Comparison of ENCODE assay signal across 16 cellular contexts in the genomic region with DNA sequence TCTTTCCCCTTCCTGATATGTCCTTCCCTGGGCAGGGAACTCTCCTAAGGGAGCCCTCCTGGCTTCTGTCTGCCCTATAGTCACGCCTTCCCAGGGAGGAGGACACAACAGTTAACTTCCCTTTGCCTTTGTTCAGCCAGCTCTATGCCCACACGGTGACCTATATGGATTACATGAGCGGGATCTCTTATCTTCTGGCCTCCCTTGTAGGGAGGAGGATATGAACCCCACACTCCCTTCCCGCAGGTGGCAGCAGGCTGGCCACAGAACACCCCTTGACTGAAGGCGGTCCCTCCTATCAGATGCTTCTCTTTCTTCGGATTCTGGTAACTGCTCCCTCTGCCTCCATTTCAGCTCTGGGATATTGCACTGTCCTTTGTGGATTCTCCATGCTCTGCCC.
DNase-seq lines count a peak whose midpoint lies in the region; ATAC-seq, FAIRE-seq and TF ChIP-seq lines count a peak whose summit lies in the region.
"Had no signal": no experiment of that assay in that cellular context is flagged by ENCODE, and none has a peak within 500 bp of the region (broad histone marks: within the 10 kb centered on the region; RNA-seq: fewer than 3 reads in every experiment).

No MANE protein-coding gene starts in this region.

- intact Hi-C loops in kidney (cut with DNase I) = no loop called here

- CTCF ChIA-PET in AG04450 (lab: Charles Lee) = interaction anchor here (1.6 kb wide), 1 partner anchor 174 kb away, joined by 5 read pairs; the partner anchor contains the start of gene FUT8

- peaks cover 51% of the 10 kb centered on the region for H3K4me1 Mint-ChIP-seq in neural crest cell
- H3K4me1 Mint-ChIP-seq in endothelial cell (ENCODE audit: unreplicated experiment) = peaks cover 4% of the 10 kb centered on the region

- no peaks in the 10 kb centered on the region for H3K36me3 Mint-ChIP-seq in neural crest cell (ENCODE audit: low read depth)
- H3K36me3 Mint-ChIP-seq in endothelial cell (ENCODE audit: low read depth, unreplicated experiment) = no peaks in the 10 kb centered on the region
- H3K36me3 Mint-ChIP-seq: T-cell had no signal

- H3K4me3 Mint-ChIP-seq in neural crest cell (no peak overlapping the region), endothelial cell (ENCODE audit: unreplicated experiment) (no peak overlapping the region)
- H3K4me3 Mint-ChIP-seq: T-cell had no signal

- H3K27ac Mint-ChIP-seq in neural crest cell (ENCODE audit: unreplicated experiment) = peak overlapping the region; percentile 63
- no peak overlapping the region for H3K27ac Mint-ChIP-seq in endothelial cell (ENCODE audit: unreplicated experiment)
- H3K27ac Mint-ChIP-seq: T-cell had no signal

- peaks cover 35% of the 10 kb centered on the region for H3K4me1 ChIP-seq in RWPE2 (ENCODE audit: insufficient read depth, poor library complexity, severe bottlenecking)
- H3K4me1 ChIP-seq in kidney (ENCODE audit: control insufficient read depth in 1 of 2, insufficient read depth in 1 of 2, low read depth in 1 of 2, low read length in 2 of 2) = no peaks in the 10 kb centered on the region
- H3K4me1 ChIP-seq: pancreas, vagina had no signal

- no peak overlapping the region for H3K9ac ChIP-seq in kidney (ENCODE audit: low read length in 2 of 2)

- no peak for FAIRE-seq in kidney (lab: Jason Lieb, UNC)
- FAIRE-seq: pancreas had no signal

- TF ChIP-seq CTCF in AG04450 (IDR thresholded peaks at IDR 0.05; ENCODE audit: low read depth, low read length) (no peak), RWPE2 (IDR thresholded peaks at IDR 0.05; ENCODE audit: poor library complexity, severe bottlenecking) (no peak), neural crest cell (conservative IDR thresholded peaks at IDR 0.05) (no peak), kidney (IDR thresholded peaks at IDR 0.05; ENCODE audit: borderline replicate concordance, extremely low read depth, insufficient read depth) (no peak), endothelial cell (IDR thresholded peaks at IDR 0.05; ENCODE audit: unreplicated experiment) (no peak)

- no peak overlapping the region for H3K4me3 ChIP-seq in AG04450 (ENCODE audit: low read depth, low read length)
- no peak overlapping the region for H3K4me3 ChIP-seq in RWPE2 (ENCODE audit: severe bottlenecking)
- no peak overlapping the region for H3K4me3 ChIP-seq in kidney (ENCODE audit: low read length in 2 of 2)
- H3K4me3 ChIP-seq: pancreas, vagina had no signal

- H3K9me3 ChIP-seq in AG04450 (ENCODE audit: control insufficient read depth, insufficient read depth, low read length) (no peaks in the 10 kb centered on the region; the same call in 1 of the 2 replicates), RWPE2 (ENCODE audit: severe bottlenecking) (no peaks in the 10 kb centered on the region), kidney (ENCODE audit: control insufficient read depth in 1 of 2, low read length in 2 of 2) (no peaks in the 10 kb centered on the region)
- H3K9me3 ChIP-seq: pancreas, vagina had no signal

- DNase-seq in AG04450 (ENCODE audit: low read depth, low spot score) (no peak), RWPE2 (ENCODE audit: low spot score) (no peak), caudate nucleus (lab: John Stamatoyannopoulos, UW) (no peak), neural crest cell (ENCODE audit: low read depth, low spot score) (no peak), kidney (no peak), endothelial cell (ENCODE audit: low spot score) (no peak)
- DNase-seq: activated effector memory CD4-positive, alpha-beta T cell treated with anti-CD3 and anti-CD28 coated beads, Interleukin-2, amount 50 U/mL, for 16 hours; DMS 273 treated with DMSO at 0.1 percent for 48 hours; hypothalamus; NCI-H2171 treated with DMSO at 0.1 percent for 48 hours; pancreas; stimulated activated CD8-positive, alpha-beta memory T cell treated with anti-CD3 and anti-CD28 coated beads, Interleukin-4, amount 100 ng/mL, for 48 hours; T-cell had no signal

- H3K27ac ChIP-seq in AG04450 (ENCODE audit: low read depth, low read length) = peak overlapping the region; percentile 70
- H3K27ac ChIP-seq in RWPE2 (ENCODE audit: poor library complexity, severe bottlenecking) = peak overlapping the region; percentile 47
- H3K27ac ChIP-seq in caudate nucleus (ENCODE audit: low read depth, low read length) = peak overlapping the region; percentile 80
- H3K27ac ChIP-seq in kidney (ENCODE audit: low read depth in 2 of 2, low read length in 2 of 2) = no peak overlapping the region
- H3K27ac ChIP-seq: pancreas, vagina had no signal

- H3K27me3 ChIP-seq in AG04450 (ENCODE audit: control insufficient read depth, insufficient read depth, low read length) (no peaks in the 10 kb centered on the region), RWPE2 (ENCODE audit: insufficient read depth, poor library complexity, severe bottlenecking) (no peaks in the 10 kb centered on the region)
- H3K27me3 ChIP-seq: pancreas, vagina had no signal

- POLR2A ChIA-PET in AG04450 (lab: Yijun Ruan, JAX) = interaction anchor here (1.6 kb wide), 1 partner anchor 174 kb away, joined by 9 read pairs; no protein-coding TSS in a partner anchor

- H3K9me3 Mint-ChIP-seq in neural crest cell (peaks cover 11% of the 10 kb centered on the region), endothelial cell (ENCODE audit: unreplicated experiment) (no peaks in the 10 kb centered on the region)
- H3K9me3 Mint-ChIP-seq: T-cell had no signal

- H3K27me3 Mint-ChIP-seq in neural crest cell (ENCODE audit: low read depth) (no peaks in the 10 kb centered on the region), endothelial cell (ENCODE audit: unreplicated experiment) (peaks cover 2% of the 10 kb centered on the region)
- H3K27me3 Mint-ChIP-seq: T-cell had no signal

- H3K36me3 ChIP-seq in RWPE2 (ENCODE audit: low read depth) (no peaks in the 10 kb centered on the region), kidney (ENCODE audit: control insufficient read depth in 1 of 2, insufficient read depth in 2 of 2, low read length in 2 of 2) (no peaks in the 10 kb centered on the region)
- H3K36me3 ChIP-seq: pancreas, vagina had no signal

- ATAC-seq in RWPE2 (ENCODE audit: low read depth) = no peak
- ATAC-seq in HG02938 (IDR thresholded peaks at IDR 0.05; ENCODE audit: unreplicated experiment) = no peak
- ATAC-seq in GM19455 (IDR thresholded peaks at IDR 0.05; ENCODE audit: unreplicated experiment) = no peak
- ATAC-seq: T-cell had no signal

Comparison
In these comparisons a context has a peak if more than half of its experiments do, and no peak if none do; other contexts are left out.
1. H3K27ac ChIP-seq: peak in AG04450 (single experiment), RWPE2 (single experiment) and caudate nucleus (single experiment); none in kidney (0 of 2).